In genomic region chr20:4406627-4407026, GRCh38 we compare ENCODE assay signal across 13 cellular contexts.
DNase-seq lines count a peak whose midpoint lies in the region; ATAC-seq and TF ChIP-seq lines count a peak whose summit lies in the region.
"Had no signal": no experiment of that assay in that cellular context is flagged by ENCODE, and none has a peak within 500 bp of the region (broad histone marks: within the 10 kb centered on the region; RNA-seq: fewer than 3 reads in every experiment).

No MANE protein-coding gene starts in this region.

- no peaks in the 10 kb centered on the region for H3K9me3 ChIP-seq in transverse colon

- WGBS in transverse colon (ENCODE audit: low coverage in 1 of 2), 2 donors: 59 to 60% methylated on average over 3 to 4 of the region's 4 CpGs

- no peak for TF ChIP-seq CTCF in AG04449 (IDR thresholded peaks at IDR 0.05; ENCODE audit: insufficient read depth, low read length, missing control alignments)
- no peak for TF ChIP-seq CTCF in HFFc6 (IDR thresholded peaks at IDR 0.05)
- no peak for TF ChIP-seq CTCF in astrocyte of the spinal cord (IDR thresholded peaks at IDR 0.05; ENCODE audit: low read depth, low read length)
- TF ChIP-seq CTCF in transverse colon (IDR thresholded peaks at IDR 0.05): no peak

- no peak overlapping the region for H3K27ac ChIP-seq in transverse colon

- in situ Hi-C loops in astrocyte of the spinal cord (cut with HindIII; ENCODE audit: low sequenced_read_pairs): no loop called here
- in situ Hi-C loops in transverse colon (cut with MboI; ENCODE audit: low pct_ligation_motif_present in 1 of 4, low pct_unique_long_range_greater_than_20kb in 1 of 4, low sequenced_read_pairs in 3 of 4): no loop called here

- intact Hi-C loops in head of caudate nucleus (cut with DNase I) (no loop called here), transverse colon (cut with DNase I; ENCODE audit: low total_unique reads) (no loop called here)

- no peaks in the 10 kb centered on the region for H3K4me1 ChIP-seq in transverse colon

- no peak for TF ChIP-seq POLR2A in transverse colon (IDR thresholded peaks at IDR 0.05)

- POLR2A ChIA-PET in AG04449 (lab: Yijun Ruan, JAX): no interaction called here

- no peaks in the 10 kb centered on the region for H3K9me3 Mint-ChIP-seq in HFFc6
- H3K9me3 Mint-ChIP-seq: mesothelial cell of epicardium had no signal

- no peak overlapping the region for H3K27ac Mint-ChIP-seq in HFFc6
- H3K27ac Mint-ChIP-seq: mesothelial cell of epicardium had no signal

- peaks cover 14% of the 10 kb centered on the region for H3K4me1 Mint-ChIP-seq in HFFc6 (ENCODE audit: low read depth)
- H3K4me1 Mint-ChIP-seq: mesothelial cell of epicardium had no signal

- no peaks in the 10 kb centered on the region for H3K36me3 ChIP-seq in transverse colon

- H3K4me3 ChIP-seq in AG04449 (ENCODE audit: low read depth, low read length) (no peak overlapping the region), astrocyte of the spinal cord (ENCODE audit: low read depth, low read length) (no peak overlapping the region), transverse colon (no peak overlapping the region)

- ATAC-seq in GM21723 (IDR thresholded peaks at IDR 0.05; ENCODE audit: unreplicated experiment) (no peak), HG02623 (IDR thresholded peaks at IDR 0.05; ENCODE audit: unreplicated experiment) (no peak)

- CTCF ChIA-PET in AG04449 (lab: Yijun Ruan, JAX): interaction anchor here (0.7 kb wide), 1 partner anchor 141 kb away, joined by 3 read pairs; no protein-coding TSS in a partner anchor

- H3K27me3 ChIP-seq in transverse colon: no peaks in the 10 kb centered on the region

- no peaks in the 10 kb centered on the region for H3K27me3 Mint-ChIP-seq in HFFc6 (ENCODE audit: insufficient read depth)

- H3K4me3 Mint-ChIP-seq in HFFc6: no peak overlapping the region
- H3K4me3 Mint-ChIP-seq: mesothelial cell of epicardium had no signal

- peak; percentile 45 for DNase-seq in AG04449 (ENCODE audit: low read depth, low spot score)
- peak; percentile 77 for DNase-seq in HFFc6
- peak; percentile 50 for DNase-seq in astrocyte of the spinal cord (ENCODE audit: low read depth, low spot score)
- DNase-seq in head of caudate nucleus: peak; percentile 4 to 87 (median 59)
- no peak for DNase-seq in NCI-H226
- DNase-seq in transverse colon: no peak
- DNase-seq: activated CD4-positive, CD25-positive, alpha-beta regulatory T cell treated with anti-CD3 and anti-CD28 coated beads, Interleukin-2, amount 50 U/mL, for 72 hours; Kasumi-1; posterior cingulate gyrus; stimulated activated CD4-positive, alpha-beta T cell treated with anti-CD3 and anti-CD28 coated beads, Interleukin-1b, Interleukin-23, amount 100 ng/mL, for 48 hours had no signal

- TF ChIP-seq EP300 in transverse colon (IDR thresholded peaks at IDR 0.05; ENCODE audit: low read depth): no peak

- no peaks in the 10 kb centered on the region for H3K36me3 Mint-ChIP-seq in HFFc6 (ENCODE audit: low read depth)
- H3K36me3 Mint-ChIP-seq: mesothelial cell of epicardium had no signal

Comparison
In these comparisons a context has a peak if more than half of its experiments do, and no peak if none do; other contexts are left out.
1. DNase-seq: peak in AG04449 (single experiment), HFFc6 (single experiment), astrocyte of the spinal cord (single experiment) and head of caudate nucleus (42 of 42); none in NCI-H226 (single experiment) and transverse colon (single experiment).